Comparison of ENCODE assay signal across 10 cellular contexts in genomic region chr12:31353730-31354708, GRCh38. TPM values are rescaled to one million over a fixed set of nuclear protein-coding genes. Genes with fewer than 3 reads are reported as not detected.
DNase-seq lines count a peak whose midpoint lies in the region; ATAC-seq, FAIRE-seq and TF ChIP-seq lines count a peak whose summit lies in the region.
"Had no signal": no experiment of that assay in that cellular context is flagged by ENCODE, and none has a peak within 500 bp of the region (broad histone marks: within the 10 kb centered on the region; RNA-seq: fewer than 3 reads in every experiment).

No MANE protein-coding gene starts in this region.

- 43% methylated on average over 12 of the region's 12 CpGs for WGBS in suprapubic skin

- no peak for ATAC-seq in GM21825 (IDR thresholded peaks at IDR 0.05; ENCODE audit: unreplicated experiment)

- no peak for TF ChIP-seq EP300 in suprapubic skin (IDR thresholded peaks at IDR 0.05)

- peaks cover 4% of the 10 kb centered on the region for H3K9me3 Mint-ChIP-seq in neural crest cell
- no peaks in the 10 kb centered on the region for H3K9me3 Mint-ChIP-seq in activated CD4-positive, alpha-beta T cell treated with anti-CD3 and anti-CD28 coated beads, Interleukin-2, amount 10 ng/mL, durations not matched to agents 24 days and 14 days

- intact Hi-C loops in activated CD4-positive, alpha-beta T cell treated with anti-CD3 and anti-CD28 coated beads, Interleukin-2, amount 10 ng/mL, durations not matched to agents 24 days and 14 days (cut with micrococcal nuclease), result no loop called here

- no peaks in the 10 kb centered on the region for H3K4me1 ChIP-seq in suprapubic skin

- TF ChIP-seq POLR2A in GM12892 (IDR thresholded peaks at IDR 0.05; ENCODE audit: low read depth, low read length) (no peak), suprapubic skin (IDR thresholded peaks at IDR 0.05) (no peak)

- H3K4me3 ChIP-seq in suprapubic skin, result no peak overlapping the region
- H3K4me3 ChIP-seq: SJSA1 had no signal

- DNase-seq in GM12892 (ENCODE audit: insufficient read length), result no peak
- DNase-seq in NCI-H2081 (lab: John Stamatoyannopoulos, UW), result peak; percentile 63 to 81
- peak; percentile 15 for DNase-seq in astrocyte of the hippocampus (ENCODE audit: low read depth, low spot score)
- DNase-seq in neural crest cell (ENCODE audit: low read depth, low spot score), result no peak
- no peak for DNase-seq in activated CD4-positive, alpha-beta T cell treated with anti-CD3 and anti-CD28 coated beads, Interleukin-2, amount 10 ng/mL, durations not matched to agents 24 days and 14 days
- no peak for DNase-seq in suprapubic skin (ENCODE audit: low spot score in 2 of 2)
- DNase-seq in activated naive CD4-positive, alpha-beta T cell treated with anti-CD3 and anti-CD28 coated beads, Interleukin-2, amount 50 U/mL, for 16 hours, result no peak
- DNase-seq: activated gamma-delta T cell had no signal

- H3K27me3 ChIP-seq in suprapubic skin, result no peaks in the 10 kb centered on the region
- H3K27me3 ChIP-seq: SJSA1 had no signal

- TF ChIP-seq CTCF in neural crest cell (conservative IDR thresholded peaks at IDR 0.05) (no peak), suprapubic skin (IDR thresholded peaks at IDR 0.05) (no peak)

- H3K36me3 ChIP-seq in suprapubic skin, result no peaks in the 10 kb centered on the region
- H3K36me3 ChIP-seq: SJSA1 had no signal

- no peak overlapping the region for H3K27ac ChIP-seq in suprapubic skin
- H3K27ac ChIP-seq: SJSA1 had no signal

- H3K9me3 ChIP-seq in suprapubic skin, result no peaks in the 10 kb centered on the region
- H3K9me3 ChIP-seq: SJSA1 had no signal

- peaks cover 22% of the 10 kb centered on the region for H3K4me1 Mint-ChIP-seq in neural crest cell
- no peaks in the 10 kb centered on the region for H3K4me1 Mint-ChIP-seq in activated CD4-positive, alpha-beta T cell treated with anti-CD3 and anti-CD28 coated beads, Interleukin-2, amount 10 ng/mL, durations not matched to agents 24 days and 14 days

- H3K27ac Mint-ChIP-seq in neural crest cell (ENCODE audit: unreplicated experiment), result peak overlapping the region; percentile 89
- no peak overlapping the region for H3K27ac Mint-ChIP-seq in activated CD4-positive, alpha-beta T cell treated with anti-CD3 and anti-CD28 coated beads, Interleukin-2, amount 10 ng/mL, durations not matched to agents 24 days and 14 days

- peak; percentile 77 for FAIRE-seq in GM12892 (lab: Jason Lieb, UNC)

- peak overlapping the region; percentile 16 for H3K4me3 Mint-ChIP-seq in neural crest cell
- no peak overlapping the region for H3K4me3 Mint-ChIP-seq in activated CD4-positive, alpha-beta T cell treated with anti-CD3 and anti-CD28 coated beads, Interleukin-2, amount 10 ng/mL, durations not matched to agents 24 days and 14 days

- H3K36me3 Mint-ChIP-seq in neural crest cell (ENCODE audit: low read depth), result no peaks in the 10 kb centered on the region
- H3K36me3 Mint-ChIP-seq in activated CD4-positive, alpha-beta T cell treated with anti-CD3 and anti-CD28 coated beads, Interleukin-2, amount 10 ng/mL, durations not matched to agents 24 days and 14 days (ENCODE audit: low read depth), result no peaks in the 10 kb centered on the region

- H3K27me3 Mint-ChIP-seq in neural crest cell (ENCODE audit: low read depth), result no peaks in the 10 kb centered on the region
- H3K27me3 Mint-ChIP-seq in activated CD4-positive, alpha-beta T cell treated with anti-CD3 and anti-CD28 coated beads, Interleukin-2, amount 10 ng/mL, durations not matched to agents 24 days and 14 days, result peaks cover 11% of the 10 kb centered on the region

RNA-seq across cellular contexts. Expression of gene SINHCAF, which starts 28.1 kb away (rescaled TPM):
- polyA plus RNA-seq in GM12892 (2012; ENCODE audit: missing spikeins), result 90.6 TPM
- 176 and 187 TPM in 2 replicates for total RNA-seq in neural crest cell
- 261 and 277 TPM in 2 replicates for total RNA-seq in activated CD4-positive, alpha-beta T cell treated with anti-CD3 and anti-CD28 coated beads, Interleukin-2, amount 10 ng/mL, durations not matched to agents 24 days and 14 days
- 10 to 100 TPM; 47.8 to 86.1 (median 66.3) TPM for total RNA-seq in suprapubic skin

Comparison
In these comparisons a context has a peak if more than half of its experiments do, and no peak if none do; other contexts are left out.
1. DNase-seq: peak in NCI-H2081 (2 of 2) and astrocyte of the hippocampus (single experiment); none in GM12892 (single experiment), neural crest cell (single experiment), activated CD4-positive, alpha-beta T cell treated with anti-CD3 and anti-CD28 coated beads, Interleukin-2, amount 10 ng/mL, durations not matched to agents 24 days and 14 days (single experiment), suprapubic skin (0 of 2) and activated naive CD4-positive, alpha-beta T cell treated with anti-CD3 and anti-CD28 coated beads, Interleukin-2, amount 50 U/mL, for 16 hours (single experiment).